ENCODE assay signal across 29 cellular contexts in the genomic region with DNA sequence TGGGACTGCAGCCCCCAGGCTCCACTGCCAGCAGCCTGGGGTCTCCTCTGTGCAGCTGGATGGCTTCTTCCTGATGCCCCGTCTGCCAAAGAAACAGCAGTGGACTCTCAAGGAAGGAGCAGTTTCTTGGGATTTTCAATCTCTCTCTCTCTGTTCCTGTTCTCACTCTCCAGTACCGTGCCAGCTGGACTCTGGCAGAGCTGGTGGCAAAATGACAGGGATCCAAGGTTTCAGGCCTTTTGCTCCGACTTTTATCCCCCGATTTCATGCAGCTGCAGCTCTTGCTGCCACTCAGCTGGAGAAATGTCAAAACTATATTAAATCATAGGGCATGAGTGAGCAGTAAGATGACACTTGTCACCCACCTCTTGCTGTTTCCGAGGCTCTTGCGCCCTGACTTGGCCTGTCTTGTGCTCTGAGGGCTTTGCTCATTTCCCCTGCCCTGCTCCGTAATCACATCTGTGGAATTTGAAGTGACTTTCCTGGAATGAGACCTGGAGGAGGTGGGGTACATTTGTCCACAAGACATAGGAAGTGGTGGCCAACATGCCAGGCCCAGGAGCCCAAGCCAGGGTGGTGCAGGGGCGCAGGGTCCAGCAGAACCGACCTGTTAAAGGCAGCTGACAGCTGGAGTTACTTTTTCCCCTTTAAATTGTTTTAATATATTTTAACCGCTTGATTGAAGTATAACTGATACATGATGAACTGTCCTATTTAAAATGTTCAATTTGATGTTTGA.
A peak's percentile ranks its signal among the peaks of the same experiment; 100 is the strongest.
DNase-seq lines count a peak whose midpoint lies in the region; ATAC-seq and TF ChIP-seq lines count a peak whose summit lies in the region.
"Had no signal": no experiment of that assay in that cellular context is flagged by ENCODE, and none has a peak within 500 bp of the region (broad histone marks: within the 10 kb centered on the region; RNA-seq: fewer than 3 reads in every experiment).

No MANE protein-coding gene starts in this region.

- TF ChIP-seq POLR2A in breast epithelium (IDR thresholded peaks at IDR 0.05), result no peak

- H3K9ac ChIP-seq in neural progenitor cell, result no peak overlapping the region

- H3K4me3 ChIP-seq in right atrium auricular region (no peak overlapping the region), coronary artery (no peak overlapping the region), neural progenitor cell (no peak overlapping the region), breast epithelium (no peak overlapping the region)
- H3K4me3 ChIP-seq: GM12878, lower lobe of right lung, pancreas, thyroid gland had no signal

- H3F3A ChIP-seq in neural progenitor cell (ENCODE audit: low read depth), result no peaks in the 10 kb centered on the region

- H4K20me1 ChIP-seq in neural progenitor cell (ENCODE audit: low read depth), result no peaks in the 10 kb centered on the region

- H3K9me3 Mint-ChIP-seq in neural progenitor cell, result no peaks in the 10 kb centered on the region
- H3K9me3 Mint-ChIP-seq: activated naive CD8-positive, alpha-beta T cell treated with anti-CD3 and anti-CD28 coated beads for 36 hours; CD8-positive, alpha-beta T cell; dendritic cell treated with granulocyte-macrophage colony-stimulating factor and Interleukin-4, amounts not matched to agents 40 ng/mL and 50 ng/mL, for 4 days; natural killer cell had no signal

- ATAC-seq in left cardiac atrium, result peak; percentile 15 to 33
- ATAC-seq in HG03135 (IDR thresholded peaks at IDR 0.05; ENCODE audit: unreplicated experiment), result no peak
- ATAC-seq: activated CD8-positive, alpha-beta T cell treated with anti-CD3 and anti-CD28 coated beads, Interleukin-2, amount 10 ng/mL, durations not matched to agents 7 days and 5 days; CD8-positive, alpha-beta T cell; esophagus mucosa; GM12878; natural killer cell; pancreas; sciatic nerve had no signal

- no peak overlapping the region for H3K4me3 Mint-ChIP-seq in neural progenitor cell
- H3K4me3 Mint-ChIP-seq: activated CD8-positive, alpha-beta T cell treated with anti-CD3 and anti-CD28 coated beads, Interleukin-2, amount 10 ng/mL, durations not matched to agents 7 days and 5 days; activated naive CD8-positive, alpha-beta T cell treated with anti-CD3 and anti-CD28 coated beads for 36 hours; CD8-positive, alpha-beta T cell; dendritic cell treated with granulocyte-macrophage colony-stimulating factor and Interleukin-4, amounts not matched to agents 40 ng/mL and 50 ng/mL, for 4 days; natural killer cell had no signal

- H3K27ac Mint-ChIP-seq in neural progenitor cell, result peak overlapping the region; percentile 64
- H3K27ac Mint-ChIP-seq: activated CD8-positive, alpha-beta T cell treated with anti-CD3 and anti-CD28 coated beads, Interleukin-2, amount 10 ng/mL, durations not matched to agents 7 days and 5 days; activated naive CD8-positive, alpha-beta T cell treated with anti-CD3 and anti-CD28 coated beads for 36 hours; CD8-positive, alpha-beta T cell; dendritic cell treated with granulocyte-macrophage colony-stimulating factor and Interleukin-4, amounts not matched to agents 40 ng/mL and 50 ng/mL, for 4 days; natural killer cell had no signal

- H3K4me1 ChIP-seq in right atrium auricular region (peaks cover 0 to 14% of the 10 kb centered on the region in 2 donors), neural progenitor cell (no peaks in the 10 kb centered on the region), breast epithelium (no peaks in the 10 kb centered on the region)
- H3K4me1 ChIP-seq: BE2C, lower lobe of right lung, pancreas, thyroid gland had no signal

- TF ChIP-seq CTCF in right atrium auricular region (IDR thresholded peaks at IDR 0.05) (no peak), coronary artery (IDR thresholded peaks at IDR 0.05) (no peak), neural progenitor cell (IDR thresholded peaks at IDR 0.05) (no peak), breast epithelium (IDR thresholded peaks at IDR 0.05) (no peak)

- no peaks in the 10 kb centered on the region for H3K36me3 ChIP-seq in right atrium auricular region
- no peaks in the 10 kb centered on the region for H3K36me3 ChIP-seq in neural progenitor cell
- no peaks in the 10 kb centered on the region for H3K36me3 ChIP-seq in breast epithelium
- H3K36me3 ChIP-seq: BE2C, lower lobe of right lung, pancreas, thyroid gland had no signal

- H3K4me1 Mint-ChIP-seq in neural progenitor cell, result peaks cover 7% of the 10 kb centered on the region
- H3K4me1 Mint-ChIP-seq: activated naive CD8-positive, alpha-beta T cell treated with anti-CD3 and anti-CD28 coated beads for 36 hours; natural killer cell had no signal

- no peak overlapping the region for H2AFZ ChIP-seq in neural progenitor cell (replicated peaks)

- no peak overlapping the region for H3K4me2 ChIP-seq in neural progenitor cell

- no peak for DNase-seq in left cardiac atrium
- DNase-seq in right atrium auricular region (ENCODE audit: low spot score), result no peak
- DNase-seq in coronary artery (ENCODE audit: low spot score), result peak; percentile 46
- no peak for DNase-seq in neural progenitor cell (ENCODE audit: low spot score)
- no peak for DNase-seq in NCI-H2196 treated with DMSO at 0.1 percent for 48 hours (lab: John Stamatoyannopoulos, UW; ENCODE audit: unreplicated experiment)
- no peak for DNase-seq in breast epithelium (ENCODE audit: low spot score in 2 of 2)
- DNase-seq: ACHN; activated CD8-positive, alpha-beta T cell treated with anti-CD3 and anti-CD28 coated beads, Interleukin-2, amount 10 ng/mL, durations not matched to agents 7 days and 5 days; activated gamma-delta T cell; activated naive CD8-positive, alpha-beta T cell treated with anti-CD3 and anti-CD28 coated beads for 36 hours; activated T-cell treated with anti-CD3 and anti-CD28 coated beads, Interleukin-2, amount 50 U/mL, for 1 hour; anterior cingulate cortex; BE2C; EL; lower lobe of right lung; natural killer cell; NCI-H1436; NCI-H345; pancreas; SIG-M5; stimulated activated CD4-positive, alpha-beta T cell treated with anti-CD3 and anti-CD28 coated beads, Interleukin-12 subunit alpha, Interleukin-12 subunit beta, amount 100 ng/mL, for 4 hours; stimulated activated CD4-positive, alpha-beta T cell treated with anti-CD3 and anti-CD28 coated beads, Interleukin-2, amount 100 ng/mL, for 48 hours; thyroid gland had no signal

- no peaks in the 10 kb centered on the region for H3K36me3 Mint-ChIP-seq in neural progenitor cell
- H3K36me3 Mint-ChIP-seq: activated naive CD8-positive, alpha-beta T cell treated with anti-CD3 and anti-CD28 coated beads for 36 hours; CD8-positive, alpha-beta T cell; natural killer cell had no signal

- H3K27me3 Mint-ChIP-seq in neural progenitor cell (ENCODE audit: insufficient read depth, low read depth), result peaks cover 8% of the 10 kb centered on the region

- H3K27ac ChIP-seq in right atrium auricular region (peak overlapping the region in 1 of 2 donors; percentile 19), coronary artery (no peak overlapping the region), neural progenitor cell (no peak overlapping the region), breast epithelium (no peak overlapping the region)
- H3K27ac ChIP-seq: lower lobe of right lung, pancreas, thyroid gland had no signal

- H3K79me2 ChIP-seq in neural progenitor cell (ENCODE audit: low read depth), result no peaks in the 10 kb centered on the region

- no peaks in the 10 kb centered on the region for H3K9me3 ChIP-seq in right atrium auricular region
- no peaks in the 10 kb centered on the region for H3K9me3 ChIP-seq in neural progenitor cell (ENCODE audit: low read depth)
- no peaks in the 10 kb centered on the region for H3K9me3 ChIP-seq in breast epithelium
- H3K9me3 ChIP-seq: BE2C, lower lobe of right lung, pancreas, thyroid gland had no signal

- H3K27me3 ChIP-seq in right atrium auricular region (no peaks in the 10 kb centered on the region), neural progenitor cell (no peaks in the 10 kb centered on the region), breast epithelium (no peaks in the 10 kb centered on the region)
- H3K27me3 ChIP-seq: BE2C, pancreas, thyroid gland had no signal

- intact Hi-C loops in left cardiac atrium (cut with DNase I) (loop anchor here in 1 of 2 donors (10.0 kb wide), 1 partner anchor 92 kb away; no protein-coding TSS in a partner anchor), breast epithelium (cut with DNase I; ENCODE audit: low total_unique reads) (no loop called here)
